Comparison of ENCODE assay signal across 21 cellular contexts in the genomic region with DNA sequence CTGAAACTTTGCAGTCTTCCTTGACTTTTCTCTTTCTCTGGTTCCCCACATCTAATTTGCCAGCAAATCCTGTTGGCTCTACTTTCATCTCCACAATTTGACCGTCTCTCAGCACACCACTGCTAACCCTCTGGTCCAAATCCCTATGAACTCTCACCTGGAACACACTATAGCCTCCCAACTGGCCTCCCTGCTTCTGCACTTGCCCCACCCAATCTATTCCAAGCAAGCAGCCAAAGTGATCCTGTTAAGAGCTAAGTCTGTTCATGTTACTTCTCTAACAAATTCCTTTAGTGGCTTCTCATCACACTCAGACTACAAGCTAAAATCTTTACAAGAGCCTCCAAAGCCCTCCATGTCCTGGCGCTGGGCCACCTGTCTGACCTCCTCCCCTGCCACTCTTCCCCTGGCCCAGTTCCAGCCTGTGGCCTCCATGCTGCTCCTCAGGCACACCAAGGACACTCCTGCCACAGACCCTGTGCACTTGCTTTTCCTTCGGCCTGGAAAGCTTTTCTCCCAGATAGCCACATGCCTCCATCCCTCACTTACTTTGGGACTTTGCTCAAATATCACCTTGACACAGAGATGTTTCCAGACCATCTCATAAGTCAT.
"Had no signal": no experiment of that assay in that cellular context is flagged by ENCODE, and none has a peak within 500 bp of the region (broad histone marks: within the 10 kb centered on the region; RNA-seq: fewer than 3 reads in every experiment).

No MANE protein-coding gene starts in this region.

- H3K27ac ChIP-seq: brain microvascular endothelial cell, transverse colon, vagina had no signal

- H3K36me3 ChIP-seq: brain microvascular endothelial cell, transverse colon, vagina had no signal

- H3K4me3 ChIP-seq: transverse colon, vagina had no signal

- H3K4me1 ChIP-seq: vagina had no signal

- ATAC-seq: activated naive CD8-positive, alpha-beta T cell treated with anti-CD3 and anti-CD28 coated beads, Interleukin-2, amount 50 U/mL, for 24 hours; T-cell had no signal

- H3K27ac Mint-ChIP-seq: activated CD4-positive, alpha-beta memory T cell treated with anti-CD3 and anti-CD28 coated beads, Interleukin-2, amount 10 ng/mL, durations not matched to agents 7 days and 5 days; activated naive CD8-positive, alpha-beta T cell treated with anti-CD3 and anti-CD28 coated beads, Interleukin-2, amount 50 U/mL, for 24 hours; activated T-cell treated with anti-CD3 and anti-CD28 coated beads, Interleukin-2, amount 50 U/mL, for 24 hours; activated T-helper 2 cell treated with anti-CD3 and anti-CD28 coated beads, Interferon-gamma antibody, Interleukin-2, Interleukin-4, amounts not matched to agents 10 μg/mL and 5 μg/mL and 100 μg/mL, durations not matched to agents 14 hours and 24 hours and 36 hours; T-cell had no signal

- H3K9me3 Mint-ChIP-seq: activated CD4-positive, alpha-beta memory T cell treated with anti-CD3 and anti-CD28 coated beads, Interleukin-2, amount 10 ng/mL, durations not matched to agents 7 days and 5 days; activated T-cell treated with anti-CD3 and anti-CD28 coated beads, Interleukin-2, amount 50 U/mL, for 24 hours had no signal

- H3K27me3 ChIP-seq: brain microvascular endothelial cell, transverse colon, vagina had no signal

- H3K36me3 Mint-ChIP-seq: T-cell had no signal

- DNase-seq: activated CD4-positive, alpha-beta memory T cell treated with anti-CD3 and anti-CD28 coated beads, Interleukin-2, amount 10 ng/mL, durations not matched to agents 7 days and 5 days; activated CD4-positive, alpha-beta T cell treated with anti-CD3 and anti-CD28 coated beads for 48 hours; activated CD4-positive, CD25-positive, alpha-beta regulatory T cell; activated naive CD4-positive, alpha-beta T cell treated with Interleukin-2 at 50 U/mL for 16 hours; activated naive CD8-positive, alpha-beta T cell treated with anti-CD3 and anti-CD28 coated beads, Interleukin-2, amount 50 U/mL, for 24 hours; activated T-cell treated with anti-CD3 and anti-CD28 coated beads, Interleukin-2, amount 50 U/mL, for 24 hours; aorta; brain microvascular endothelial cell; cerebellar nuclear complex; cortex of kidney; immature natural killer cell; kidney glomerular epithelial cell; nephron progenitor cell; occipital lobe; stimulated activated CD4-positive, alpha-beta T cell treated with anti-CD3 and anti-CD28 coated beads, Interleukin-2, amount 100 ng/mL, for 24 hours; stimulated activated naive CD4-positive, alpha-beta T cell treated with Interleukin-2 at 50 U/mL for 16 hours; T-cell; T1000; transverse colon had no signal

- H3K9me3 ChIP-seq: transverse colon, vagina had no signal

- H3K4me3 Mint-ChIP-seq: activated CD4-positive, alpha-beta memory T cell treated with anti-CD3 and anti-CD28 coated beads, Interleukin-2, amount 10 ng/mL, durations not matched to agents 7 days and 5 days; activated naive CD8-positive, alpha-beta T cell treated with anti-CD3 and anti-CD28 coated beads, Interleukin-2, amount 50 U/mL, for 24 hours; activated T-cell treated with anti-CD3 and anti-CD28 coated beads, Interleukin-2, amount 50 U/mL, for 24 hours; immature natural killer cell; nephron progenitor cell; T-cell had no signal

- H3K27me3 Mint-ChIP-seq: activated CD4-positive, alpha-beta memory T cell treated with anti-CD3 and anti-CD28 coated beads, Interleukin-2, amount 10 ng/mL, durations not matched to agents 7 days and 5 days; activated naive CD8-positive, alpha-beta T cell treated with anti-CD3 and anti-CD28 coated beads, Interleukin-2, amount 50 U/mL, for 24 hours; activated T-cell treated with anti-CD3 and anti-CD28 coated beads, Interleukin-2, amount 50 U/mL, for 24 hours; T-cell had no signal

- H3K4me1 Mint-ChIP-seq: activated CD4-positive, alpha-beta memory T cell treated with anti-CD3 and anti-CD28 coated beads, Interleukin-2, amount 10 ng/mL, durations not matched to agents 7 days and 5 days; activated naive CD8-positive, alpha-beta T cell treated with anti-CD3 and anti-CD28 coated beads, Interleukin-2, amount 50 U/mL, for 24 hours; immature natural killer cell; T-cell had no signal
